ENCODE assay signal across 30 cellular contexts in genomic region chr5:21642321-21642720, GRCh38.
"Had no signal": no experiment of that assay in that cellular context is flagged by ENCODE, and none has a peak within 500 bp of the region (broad histone marks: within the 10 kb centered on the region; RNA-seq: fewer than 3 reads in every experiment).

No MANE protein-coding gene starts in this region.

- H3K27me3 Mint-ChIP-seq: activated CD4-positive, alpha-beta memory T cell treated with anti-CD3 and anti-CD28 coated beads for 36 hours; activated CD4-positive, alpha-beta T cell treated with anti-CD3 and anti-CD28 coated beads for 36 hours; activated CD4-positive, alpha-beta T cell treated with anti-CD3 and anti-CD28 coated beads, Interleukin-2, amount 10 ng/mL, durations not matched to agents 24 days and 14 days; activated CD8-positive, alpha-beta memory T cell treated with anti-CD3 and anti-CD28 coated beads, Interleukin-2, amount 10 ng/mL, durations not matched to agents 7 days and 5 days; activated naive CD4-positive, alpha-beta T cell treated with anti-CD3 and anti-CD28 coated beads, Interleukin-2, amount 50 U/mL, for 24 hours; activated naive CD8-positive, alpha-beta T cell treated with anti-CD3 and anti-CD28 coated beads, Interleukin-2, amount 50 U/mL, for 24 hours; brain; central memory CD8-positive, alpha-beta T cell; dendritic cell treated with granulocyte-macrophage colony-stimulating factor and Interleukin-4, amounts not matched to agents 40 ng/mL and 50 ng/mL, for 4 days had no signal

- H3K4me3 ChIP-seq: adrenal gland, ascending aorta, coronary artery, dorsolateral prefrontal cortex, esophagus muscularis mucosa had no signal

- H3K36me3 ChIP-seq: adrenal gland, ascending aorta, esophagus muscularis mucosa had no signal

- H3K36me3 Mint-ChIP-seq: activated CD4-positive, alpha-beta memory T cell treated with anti-CD3 and anti-CD28 coated beads for 36 hours; activated CD8-positive, alpha-beta memory T cell treated with anti-CD3 and anti-CD28 coated beads, Interleukin-2, amount 10 ng/mL, durations not matched to agents 7 days and 5 days; activated naive CD4-positive, alpha-beta T cell treated with anti-CD3 and anti-CD28 coated beads, Interleukin-2, amount 50 U/mL, for 24 hours; activated naive CD8-positive, alpha-beta T cell treated with anti-CD3 and anti-CD28 coated beads for 36 hours; brain had no signal

- H3K4me1 Mint-ChIP-seq: activated CD4-positive, alpha-beta T cell treated with anti-CD3 and anti-CD28 coated beads for 36 hours; activated CD4-positive, alpha-beta T cell treated with anti-CD3 and anti-CD28 coated beads, Interleukin-2, amount 10 ng/mL, durations not matched to agents 24 days and 14 days; activated CD8-positive, alpha-beta memory T cell treated with anti-CD3 and anti-CD28 coated beads, Interleukin-2, amount 10 ng/mL, durations not matched to agents 7 days and 5 days; activated naive CD4-positive, alpha-beta T cell treated with anti-CD3 and anti-CD28 coated beads, Interleukin-2, amount 50 U/mL, for 24 hours; activated naive CD8-positive, alpha-beta T cell treated with anti-CD3 and anti-CD28 coated beads for 36 hours; activated naive CD8-positive, alpha-beta T cell treated with anti-CD3 and anti-CD28 coated beads, Interleukin-2, amount 50 U/mL, for 24 hours; brain; central memory CD8-positive, alpha-beta T cell; endodermal cell had no signal

- H3K27me3 ChIP-seq: adrenal gland, ascending aorta, dorsolateral prefrontal cortex, esophagus muscularis mucosa had no signal

- H3K9me3 ChIP-seq: adrenal gland, ascending aorta, esophagus muscularis mucosa had no signal

- H3K4me3 Mint-ChIP-seq: activated CD4-positive, alpha-beta memory T cell treated with anti-CD3 and anti-CD28 coated beads for 36 hours; activated CD4-positive, alpha-beta T cell treated with anti-CD3 and anti-CD28 coated beads for 36 hours; activated CD4-positive, alpha-beta T cell treated with anti-CD3 and anti-CD28 coated beads, Interleukin-2, amount 10 ng/mL, durations not matched to agents 24 days and 14 days; activated CD8-positive, alpha-beta memory T cell treated with anti-CD3 and anti-CD28 coated beads, Interleukin-2, amount 10 ng/mL, durations not matched to agents 7 days and 5 days; activated CD8-positive, alpha-beta T cell treated with anti-CD3 and anti-CD28 coated beads, Interleukin-2, amount 10 ng/mL, durations not matched to agents 7 days and 5 days; activated naive CD4-positive, alpha-beta T cell treated with anti-CD3 and anti-CD28 coated beads for 36 hours; activated naive CD4-positive, alpha-beta T cell treated with anti-CD3 and anti-CD28 coated beads, Interleukin-2, amount 50 U/mL, for 24 hours; activated naive CD8-positive, alpha-beta T cell treated with anti-CD3 and anti-CD28 coated beads for 36 hours; activated naive CD8-positive, alpha-beta T cell treated with anti-CD3 and anti-CD28 coated beads, Interleukin-2, amount 50 U/mL, for 24 hours; activated T-helper 1 cell treated with anti-CD3 and anti-CD28 coated beads, Interleukin-12 subunit alpha, Interleukin-12 subunit beta, Interleukin-2, Interleukin-4 antibody, amounts not matched to agents 30 ng/mL and 10 ng/mL and 1 ng/mL, durations not matched to agents 14 hours and 24 hours and 36 hours; brain; central memory CD8-positive, alpha-beta T cell; dendritic cell treated with granulocyte-macrophage colony-stimulating factor and Interleukin-4, amounts not matched to agents 40 ng/mL and 50 ng/mL, for 4 days; endodermal cell had no signal

- H3K9me3 Mint-ChIP-seq: activated CD4-positive, alpha-beta memory T cell treated with anti-CD3 and anti-CD28 coated beads for 36 hours; activated CD4-positive, alpha-beta T cell treated with anti-CD3 and anti-CD28 coated beads, Interleukin-2, amount 10 ng/mL, durations not matched to agents 24 days and 14 days; activated naive CD4-positive, alpha-beta T cell treated with anti-CD3 and anti-CD28 coated beads for 36 hours; activated naive CD4-positive, alpha-beta T cell treated with anti-CD3 and anti-CD28 coated beads, Interleukin-2, amount 50 U/mL, for 24 hours; activated naive CD8-positive, alpha-beta T cell treated with anti-CD3 and anti-CD28 coated beads for 36 hours; activated naive CD8-positive, alpha-beta T cell treated with anti-CD3 and anti-CD28 coated beads, Interleukin-2, amount 50 U/mL, for 24 hours; activated T-helper 1 cell treated with anti-CD3 and anti-CD28 coated beads, Interleukin-12 subunit alpha, Interleukin-12 subunit beta, Interleukin-2, Interleukin-4 antibody, amounts not matched to agents 30 ng/mL and 10 ng/mL and 1 ng/mL, durations not matched to agents 14 hours and 24 hours and 36 hours; brain; endodermal cell had no signal

- H3K27ac ChIP-seq: adrenal gland, ascending aorta, coronary artery, dorsolateral prefrontal cortex, esophagus muscularis mucosa had no signal

- DNase-seq: activated CD4-positive, alpha-beta memory T cell treated with anti-CD3 and anti-CD28 coated beads for 36 hours; activated CD4-positive, alpha-beta T cell treated with anti-CD3 and anti-CD28 coated beads for 36 hours; activated CD4-positive, alpha-beta T cell treated with anti-CD3 and anti-CD28 coated beads, Interleukin-2, amount 10 ng/mL, durations not matched to agents 24 days and 14 days; activated CD4-positive, CD25-positive, alpha-beta regulatory T cell; activated CD4-positive, CD25-positive, alpha-beta regulatory T cell treated with anti-CD3 and anti-CD28 coated beads, Interleukin-2, amount 50 U/mL, for 72 hours; activated CD8-positive, alpha-beta memory T cell treated with anti-CD3 and anti-CD28 coated beads, Interleukin-2, amount 10 ng/mL, durations not matched to agents 7 days and 5 days; activated CD8-positive, alpha-beta memory T cell treated with anti-CD3 and anti-CD28 coated beads, Interleukin-2, amount 50 U/mL, for 4 hours; activated CD8-positive, alpha-beta T cell treated with anti-CD3 and anti-CD28 coated beads, Interleukin-2, amount 10 ng/mL, durations not matched to agents 7 days and 5 days; activated effector memory CD4-positive, alpha-beta T cell treated with anti-CD3 and anti-CD28 coated beads, Interleukin-2, amount 50 U/mL, for 16 hours; activated naive CD4-positive, alpha-beta T cell treated with anti-CD3 and anti-CD28 coated beads for 36 hours; activated naive CD8-positive, alpha-beta T cell treated with anti-CD3 and anti-CD28 coated beads for 36 hours; activated naive CD8-positive, alpha-beta T cell treated with anti-CD3 and anti-CD28 coated beads, Interleukin-2, amount 50 U/mL, for 24 hours; activated T-cell treated with anti-CD3 and anti-CD28 coated beads, Interleukin-2, amount 50 U/mL, for 1 hour; activated T-cell treated with anti-CD3 and anti-CD28 coated beads, Interleukin-2, amount 50 U/mL, for 48 hours; adrenal gland; dorsolateral prefrontal cortex; effector memory CD4-positive, alpha-beta T cell; endodermal cell; erythroblast; head of caudate nucleus; T-helper 2 cell had no signal

- ATAC-seq: activated CD4-positive, alpha-beta T cell treated with anti-CD3 and anti-CD28 coated beads for 36 hours; activated CD8-positive, alpha-beta memory T cell treated with anti-CD3 and anti-CD28 coated beads, Interleukin-2, amount 10 ng/mL, durations not matched to agents 7 days and 5 days; activated CD8-positive, alpha-beta T cell treated with anti-CD3 and anti-CD28 coated beads, Interleukin-2, amount 10 ng/mL, durations not matched to agents 7 days and 5 days; activated naive CD8-positive, alpha-beta T cell treated with anti-CD3 and anti-CD28 coated beads, Interleukin-2, amount 50 U/mL, for 24 hours had no signal

- H3K4me1 ChIP-seq: adrenal gland, ascending aorta, esophagus muscularis mucosa had no signal

- H3K27ac Mint-ChIP-seq: activated CD4-positive, alpha-beta memory T cell treated with anti-CD3 and anti-CD28 coated beads for 36 hours; activated CD4-positive, alpha-beta T cell treated with anti-CD3 and anti-CD28 coated beads for 36 hours; activated CD4-positive, alpha-beta T cell treated with anti-CD3 and anti-CD28 coated beads, Interleukin-2, amount 10 ng/mL, durations not matched to agents 24 days and 14 days; activated CD8-positive, alpha-beta memory T cell treated with anti-CD3 and anti-CD28 coated beads, Interleukin-2, amount 10 ng/mL, durations not matched to agents 7 days and 5 days; activated CD8-positive, alpha-beta T cell treated with anti-CD3 and anti-CD28 coated beads, Interleukin-2, amount 10 ng/mL, durations not matched to agents 7 days and 5 days; activated naive CD4-positive, alpha-beta T cell treated with anti-CD3 and anti-CD28 coated beads for 36 hours; activated naive CD4-positive, alpha-beta T cell treated with anti-CD3 and anti-CD28 coated beads, Interleukin-2, amount 50 U/mL, for 24 hours; activated naive CD8-positive, alpha-beta T cell treated with anti-CD3 and anti-CD28 coated beads for 36 hours; activated naive CD8-positive, alpha-beta T cell treated with anti-CD3 and anti-CD28 coated beads, Interleukin-2, amount 50 U/mL, for 24 hours; activated T-helper 1 cell treated with anti-CD3 and anti-CD28 coated beads, Interleukin-12 subunit alpha, Interleukin-12 subunit beta, Interleukin-2, Interleukin-4 antibody, amounts not matched to agents 30 ng/mL and 10 ng/mL and 1 ng/mL, durations not matched to agents 14 hours and 24 hours and 36 hours; activated T-helper 2 cell treated with anti-CD3 and anti-CD28 coated beads, Interferon-gamma antibody, Interleukin-2, Interleukin-4, amounts not matched to agents 10 μg/mL and 5 μg/mL and 100 μg/mL, durations not matched to agents 14 hours and 24 hours and 36 hours; brain; dendritic cell treated with granulocyte-macrophage colony-stimulating factor and Interleukin-4, amounts not matched to agents 40 ng/mL and 50 ng/mL, for 4 days; endodermal cell had no signal
